ENCODE assay signal across 8 cellular contexts in genomic region chr22:31348009-31348337, GRCh38. TPM values are rescaled to one million over a fixed set of nuclear protein-coding genes. Genes with fewer than 3 reads are reported as not detected.
DNase-seq lines count a peak whose midpoint lies in the region; ATAC-seq and TF ChIP-seq lines count a peak whose summit lies in the region.
"Not testable (repeated sequence)": the region's sequence is repeated elsewhere in the genome, so short reads cannot be mapped to it uniquely, and the experiment has no call there.

No MANE protein-coding gene starts in this region.

- not testable (repeated sequence) for DNase-seq in AG04449 (ENCODE audit: low read depth, low spot score); SJSA1 (ENCODE audit: low read depth in 1 of 2, low spot score in 2 of 2); activated naive CD8-positive, alpha-beta T cell treated with anti-CD3 and anti-CD28 coated beads for 36 hours; effector memory CD8-positive, alpha-beta T cell

- not testable (repeated sequence) for H3K9me3 Mint-ChIP-seq in activated naive CD8-positive, alpha-beta T cell treated with anti-CD3 and anti-CD28 coated beads for 36 hours; effector memory CD8-positive, alpha-beta T cell; nephron; stimulated activated naive CD8-positive, alpha-beta T cell treated with anti-CD3 and anti-CD28 coated beads, Interleukin-15, Interleukin-2, amounts not matched to agents 100 ng/mL and 50 ng/mL, for 24 hours

- H3K4me1 ChIP-seq in HEK293 (ENCODE audit: control insufficient read depth, insufficient read depth, low read length) (peaks cover 23% of the 10 kb centered on the region), SJSA1 (replicated peaks) (peaks cover 39% of the 10 kb centered on the region)
- H3K4me1 ChIP-seq in iPS-15b (ENCODE audit: control insufficient read depth, insufficient read depth, low read length), result not testable (repeated sequence)

- POLR2A ChIA-PET in AG04449 (lab: Yijun Ruan, JAX), result not testable (repeated sequence)
- POLR2A ChIA-PET in HEK293 (lab: Yijun Ruan, JAX), result interaction anchor here (0.5 to 2.4 kb wide), 8 partner anchors 15 to 283 kb away, joined by 3 to 63 read pairs (median 7); partner anchors contain the start of genes DRG1 and PIK3IP1

- H3K27ac ChIP-seq in HEK293 (ENCODE audit: extremely low read depth, low read depth, low read length), result peak overlapping the region; percentile 92
- H3K27ac ChIP-seq in SJSA1, result not testable (repeated sequence)

- not testable (repeated sequence) for ATAC-seq in effector memory CD8-positive, alpha-beta T cell (replicated peaks)

- CTCF ChIA-PET in AG04449 (lab: Yijun Ruan, JAX) (interaction anchor here (1.0 to 1.1 kb wide), 2 partner anchors 13 to 15 kb away, joined by 3 read pairs; no protein-coding TSS in a partner anchor), HEK293 (lab: Yijun Ruan, JAX) (interaction anchor here (1.1 kb wide), 1 partner anchor 43 kb away, joined by 4 read pairs; no protein-coding TSS in a partner anchor)

- not testable (repeated sequence) for H3K9me3 ChIP-seq in HEK293 (ENCODE audit: control insufficient read depth, insufficient read depth, low read depth, low read length); SJSA1 (replicated peaks); iPS-15b (ENCODE audit: control insufficient read depth, insufficient read depth, low read length)

- H3K36me3 Mint-ChIP-seq in activated naive CD8-positive, alpha-beta T cell treated with anti-CD3 and anti-CD28 coated beads for 36 hours, result peaks cover 30% of the 10 kb centered on the region
- peaks cover 31% of the 10 kb centered on the region for H3K36me3 Mint-ChIP-seq in effector memory CD8-positive, alpha-beta T cell (ENCODE audit: insufficient read depth)
- not testable (repeated sequence) for H3K36me3 Mint-ChIP-seq in nephron (ENCODE audit: low read depth)
- H3K36me3 Mint-ChIP-seq in stimulated activated naive CD8-positive, alpha-beta T cell treated with anti-CD3 and anti-CD28 coated beads, Interleukin-15, Interleukin-2, amounts not matched to agents 100 ng/mL and 50 ng/mL, for 24 hours (ENCODE audit: low read depth), result peaks cover 20% of the 10 kb centered on the region

- not testable (repeated sequence) for TF ChIP-seq CTCF in AG04449 (IDR thresholded peaks at IDR 0.05; ENCODE audit: insufficient read depth, low read length, missing control alignments); HEK293 (tag by site-specific recombination; IDR thresholded peaks at IDR 0.05); nephron (IDR thresholded peaks at IDR 0.05; ENCODE audit: unreplicated experiment in 3 of 3)

- peak overlapping the region; percentile 86 for H3K4me3 Mint-ChIP-seq in activated naive CD8-positive, alpha-beta T cell treated with anti-CD3 and anti-CD28 coated beads for 36 hours
- peak overlapping the region; percentile 78 to 87 for H3K4me3 Mint-ChIP-seq in effector memory CD8-positive, alpha-beta T cell
- H3K4me3 Mint-ChIP-seq in nephron, result peak overlapping the region; percentile 90 to 92 (median 91)
- H3K4me3 Mint-ChIP-seq in stimulated activated naive CD8-positive, alpha-beta T cell treated with anti-CD3 and anti-CD28 coated beads, Interleukin-15, Interleukin-2, amounts not matched to agents 100 ng/mL and 50 ng/mL, for 24 hours, result peak overlapping the region; percentile 86

- H3K36me3 ChIP-seq in HEK293 (ENCODE audit: control insufficient read depth in 2 of 2, insufficient read depth in 1 of 2, low read length in 2 of 2) (peaks cover 0 to 22% of the 10 kb centered on the region in 2 experiments; a peak in 1 of 3 replicates), SJSA1 (peaks cover 21% of the 10 kb centered on the region)
- H3K36me3 ChIP-seq in iPS-15b (ENCODE audit: control insufficient read depth, insufficient read depth, low read length), result not testable (repeated sequence)

- H3K4me3 ChIP-seq in AG04449 (ENCODE audit: low read depth, low read length), result peak overlapping the region; percentile 70; the same call in 1 of the 2 replicates
- not testable (repeated sequence) for H3K4me3 ChIP-seq in HEK293 (ENCODE audit: low read depth, low read length)
- H3K4me3 ChIP-seq in SJSA1, result peak overlapping the region; percentile 71
- peak overlapping the region; percentile 88 for H3K4me3 ChIP-seq in iPS-15b (ENCODE audit: low read depth, low read length)

- H3K27me3 Mint-ChIP-seq in activated naive CD8-positive, alpha-beta T cell treated with anti-CD3 and anti-CD28 coated beads for 36 hours; effector memory CD8-positive, alpha-beta T cell; nephron (ENCODE audit: low read depth); stimulated activated naive CD8-positive, alpha-beta T cell treated with anti-CD3 and anti-CD28 coated beads, Interleukin-15, Interleukin-2, amounts not matched to agents 100 ng/mL and 50 ng/mL, for 24 hours: not testable (repeated sequence)

- peaks cover 14% of the 10 kb centered on the region for H3K4me1 Mint-ChIP-seq in activated naive CD8-positive, alpha-beta T cell treated with anti-CD3 and anti-CD28 coated beads for 36 hours
- H3K4me1 Mint-ChIP-seq in effector memory CD8-positive, alpha-beta T cell (ENCODE audit: low read depth in 2 of 2), result peaks cover 27 to 28% of the 10 kb centered on the region in 2 donors
- H3K4me1 Mint-ChIP-seq in nephron, result peaks cover 35% of the 10 kb centered on the region
- peaks cover 26% of the 10 kb centered on the region for H3K4me1 Mint-ChIP-seq in stimulated activated naive CD8-positive, alpha-beta T cell treated with anti-CD3 and anti-CD28 coated beads, Interleukin-15, Interleukin-2, amounts not matched to agents 100 ng/mL and 50 ng/mL, for 24 hours (ENCODE audit: low read depth)

- peak overlapping the region; percentile 98 for H3K9ac ChIP-seq in iPS-15b (ENCODE audit: low read depth, low read length)

- peak overlapping the region; percentile 91 for H3K27ac Mint-ChIP-seq in activated naive CD8-positive, alpha-beta T cell treated with anti-CD3 and anti-CD28 coated beads for 36 hours
- H3K27ac Mint-ChIP-seq in effector memory CD8-positive, alpha-beta T cell, result not testable (repeated sequence)
- H3K27ac Mint-ChIP-seq in nephron, result peak overlapping the region; percentile 91 to 98 (median 98)
- peak overlapping the region; percentile 81 for H3K27ac Mint-ChIP-seq in stimulated activated naive CD8-positive, alpha-beta T cell treated with anti-CD3 and anti-CD28 coated beads, Interleukin-15, Interleukin-2, amounts not matched to agents 100 ng/mL and 50 ng/mL, for 24 hours

- H3K27me3 ChIP-seq in SJSA1 (replicated peaks); iPS-15b (ENCODE audit: control insufficient read depth, insufficient read depth, low read length): not testable (repeated sequence)

RNA-seq across cellular contexts. Expression of gene PATZ1, which starts 1.8 kb away (rescaled TPM):
- total RNA-seq in SJSA1 (2014; rRNA removed; shearing (Covaris generic)), result 14.7 and 14.9 TPM in 2 replicates
- total RNA-seq in activated naive CD8-positive, alpha-beta T cell treated with anti-CD3 and anti-CD28 coated beads for 36 hours, result 10 to 100 TPM; 35.3 to 36.3 TPM

RNA-seq across cellular contexts. Expression of gene DRG1, which starts 51.4 kb away (rescaled TPM):
- 98.8 and 118 TPM in 2 replicates for total RNA-seq in SJSA1 (2014; rRNA removed; shearing (Covaris generic))
- total RNA-seq in activated naive CD8-positive, alpha-beta T cell treated with anti-CD3 and anti-CD28 coated beads for 36 hours, result 100 to 1,000 TPM in 1 of 2 experiments, 10 to 100 TPM in 1; 95.8 to 103 TPM

RNA-seq across cellular contexts. Expression of gene PIK3IP1, which starts 55.7 kb away (rescaled TPM):
- total RNA-seq in SJSA1 (2014; rRNA removed; shearing (Covaris generic)), result 1.3 and 2.2 TPM in 2 replicates
- 10 to 100 TPM; 10.7 to 11.3 TPM for total RNA-seq in activated naive CD8-positive, alpha-beta T cell treated with anti-CD3 and anti-CD28 coated beads for 36 hours
